In genomic region chr5:65034782-65035181, GRCh38 we compare ENCODE assay signal across 9 cellular contexts.
DNase-seq lines count a peak whose midpoint lies in the region; ATAC-seq, FAIRE-seq and TF ChIP-seq lines count a peak whose summit lies in the region.
"Had no signal": no experiment of that assay in that cellular context is flagged by ENCODE, and none has a peak within 500 bp of the region (broad histone marks: within the 10 kb centered on the region; RNA-seq: fewer than 3 reads in every experiment).

No MANE protein-coding gene starts in this region.

- H3K4me1 ChIP-seq in HUES64 (ENCODE audit: insufficient read depth, low read length): peaks cover 22% of the 10 kb centered on the region
- peaks cover 14 to 24% of the 10 kb centered on the region in 2 experiments for H3K4me1 ChIP-seq in K562 (replicated peaks in 1 of 2; ENCODE audit: control insufficient read depth in 2 of 2, insufficient read depth in 2 of 2, low read length in 2 of 2)
- peaks cover 25% of the 10 kb centered on the region for H3K4me1 ChIP-seq in vagina

- TF ChIP-seq CTCF in K562 (IDR thresholded peaks at IDR 0.05 in 2 of 3, conservative IDR thresholded peaks at IDR 0.05 in 1 of 3; ENCODE audit: insufficient read depth in 2 of 3, low read depth in 1 of 3, low read length in 3 of 3): no peak
- no peak for TF ChIP-seq CTCF in vagina (IDR thresholded peaks at IDR 0.05)

- H3K9me3 Mint-ChIP-seq in memory B cell: no peaks in the 10 kb centered on the region

- H3K9me1 ChIP-seq in K562 (ENCODE audit: control insufficient read depth, insufficient read depth, low read length): no peaks in the 10 kb centered on the region

- H3K9me3 ChIP-seq in HUES64 (ENCODE audit: insufficient read depth, low read depth, low read length) (no peaks in the 10 kb centered on the region), K562 (replicated peaks; ENCODE audit: control insufficient read depth, insufficient read depth, low read depth, low read length) (no peaks in the 10 kb centered on the region), vagina (no peaks in the 10 kb centered on the region)

- peak overlapping the region; percentile 73 for H3K4me2 ChIP-seq in K562 (ENCODE audit: insufficient read depth, low read length)

- H3K9ac ChIP-seq in HUES64 (ENCODE audit: low read depth, low read length) (peak overlapping the region; percentile 80), K562 (ENCODE audit: insufficient read depth in 1 of 2, low read depth in 2 of 2, low read length in 2 of 2) (peak overlapping the region; percentile 83 to 95)

- in situ Hi-C loops in K562 (cut with MboI): no loop called here

- H3K27ac ChIP-seq in HUES64 (ENCODE audit: low read depth, low read length): peak overlapping the region; percentile 78
- peak overlapping the region; percentile 94 for H3K27ac ChIP-seq in K562 (ENCODE audit: extremely low read depth, low read depth, low read length)
- peak overlapping the region; percentile 92 for H3K27ac ChIP-seq in vagina

- H3K27me3 Mint-ChIP-seq in memory B cell: no peaks in the 10 kb centered on the region

- FAIRE-seq in K562 (lab: Jason Lieb, UNC): no peak
- no peak for FAIRE-seq in GM19239 (lab: Jason Lieb, UNC)
- FAIRE-seq: colon had no signal

- POLR2A ChIA-PET in K562 (lab: Yijun Ruan, JAX): interaction anchor here (0.7 to 1.6 kb wide), 7 partner anchors 11 to 201 kb away, joined by 3 to 5 read pairs (median 3); no protein-coding TSS in a partner anchor

- H4K20me1 ChIP-seq in K562 (replicated peaks; ENCODE audit: control insufficient read depth, insufficient read depth, low read length): no peaks in the 10 kb centered on the region

- BruUV-seq in K562 (replicated peaks; lab: Mats Ljungman, UMichigan): no TSS peak

- H3K79me2 ChIP-seq in K562 (ENCODE audit: control insufficient read depth, insufficient read depth, low read length): no peaks in the 10 kb centered on the region

- peaks cover 17% of the 10 kb centered on the region for H3K4me1 Mint-ChIP-seq in memory B cell

- peak overlapping the region; percentile 100 for H2AFZ ChIP-seq in K562 (ENCODE audit: low read depth, low read length)

- no peak for TF ChIP-seq POLR2A in K562 (conservative IDR thresholded peaks at IDR 0.05)
- no peak for TF ChIP-seq POLR2A in vagina (IDR thresholded peaks at IDR 0.05)

- no peaks in the 10 kb centered on the region for H3K36me3 Mint-ChIP-seq in memory B cell

- H3K27me3 ChIP-seq in HUES64 (ENCODE audit: insufficient read depth, low read length): no peaks in the 10 kb centered on the region
- no peaks in the 10 kb centered on the region for H3K27me3 ChIP-seq in K562 (ENCODE audit: control insufficient read depth in 2 of 2, insufficient read depth in 2 of 2, low read length in 2 of 2)
- no peaks in the 10 kb centered on the region for H3K27me3 ChIP-seq in vagina

- WGBS in HUES64: 81% methylated on average over 13 of the region's 13 CpGs
- 96% methylated on average over 12 of the region's 13 CpGs for WGBS in K562 (ENCODE audit: insufficient coverage, low coverage, missing lambda C conversion rate)

- H3K4me3 Mint-ChIP-seq in memory B cell: peak overlapping the region; percentile 86

- no peak for TF ChIP-seq EP300 in K562 (IDR thresholded peaks at IDR 0.05; ENCODE audit: low read length)

- H3K36me3 ChIP-seq in HUES64 (ENCODE audit: insufficient read depth, low read length): no peaks in the 10 kb centered on the region
- H3K36me3 ChIP-seq in K562 (ENCODE audit: control insufficient read depth, insufficient read depth, low read length): no peaks in the 10 kb centered on the region
- H3K36me3 ChIP-seq in vagina: no peaks in the 10 kb centered on the region

- DNase-seq in AG20443 (ENCODE audit: low spot score): peak; percentile 17
- DNase-seq in K562 (ENCODE audit: extremely low read depth in 1 of 4, low spot score in 3 of 4): no peak
- DNase-seq in memory B cell (ENCODE audit: low spot score in 2 of 2): no peak
- DNase-seq in vagina (ENCODE audit: extremely low spot score in 2 of 2): no peak
- no peak for DNase-seq in stimulated activated CD4-positive, alpha-beta T cell treated with anti-CD3 and anti-CD28 coated beads, Interleukin-4, amount 100 ng/mL, for 24 hours
- no peak for DNase-seq in GM19239 (ENCODE audit: insufficient read length, low spot score)

- H3K4me3 ChIP-seq in HUES64 (ENCODE audit: low read length): peak overlapping the region; percentile 64
- 0 out of 2 replicates have a peak overlapping the region, but pooled peaks have one; percentile 45 for H3K4me3 ChIP-seq in K562
- peak overlapping the region; percentile 59 to 70 for H3K4me3 ChIP-seq in vagina

- ATAC-seq in K562: no peak
- no peak for ATAC-seq in memory B cell (ENCODE audit: low read depth)
- no peak for ATAC-seq in HG03521 (IDR thresholded peaks at IDR 0.05; ENCODE audit: unreplicated experiment)

- intact Hi-C loops in K562 (cut with micrococcal nuclease) (loop anchor here (5.0 to 10.0 kb wide), 3 partner anchors 77 to 448 kb away; partner anchors contain the start of gene ADAMTS6), vagina (cut with DNase I) (no loop called here)

- TF ChIP-seq RAD21 in K562 (CRISPR knock-in tag; conservative IDR thresholded peaks at IDR 0.05 in 1 of 2, IDR thresholded peaks at IDR 0.05 in 1 of 2): no peak

- H3K27ac Mint-ChIP-seq in memory B cell: peak overlapping the region; percentile 93

- CTCF ChIA-PET in K562 (lab: Yijun Ruan, JAX; ENCODE audit: low intra/inter-chr PET ratio): no interaction called here

TF ChIP-seq in K562, 482 proteins besides CTCF, POLR2A, EP300 and RAD21:
- TF ChIP-seq ZFP30 (CRISPR knock-in tag; IDR thresholded peaks at IDR 0.05; ENCODE audit: borderline replicate concordance): no peak
- no peak for TF ChIP-seq SNRNP70 (optimal IDR thresholded peaks at IDR 0.05; ENCODE audit: low read depth, low read length)
- no peak for TF ChIP-seq NFXL1 (CRISPR knock-in tag; IDR thresholded peaks at IDR 0.05)
- no peak for TF ChIP-seq NR2C1 (IDR thresholded peaks at IDR 0.05)
- 0 out of 2 replicates have a peak, but pooled peaks have one; percentile 8 for TF ChIP-seq NR2C1 (tag; IDR thresholded peaks at IDR 0.05)
- TF ChIP-seq XRCC4 (IDR thresholded peaks at IDR 0.05; ENCODE audit: extremely low read depth, insufficient read depth, insufficient read length): no peak
- TF ChIP-seq, protein P1, sequence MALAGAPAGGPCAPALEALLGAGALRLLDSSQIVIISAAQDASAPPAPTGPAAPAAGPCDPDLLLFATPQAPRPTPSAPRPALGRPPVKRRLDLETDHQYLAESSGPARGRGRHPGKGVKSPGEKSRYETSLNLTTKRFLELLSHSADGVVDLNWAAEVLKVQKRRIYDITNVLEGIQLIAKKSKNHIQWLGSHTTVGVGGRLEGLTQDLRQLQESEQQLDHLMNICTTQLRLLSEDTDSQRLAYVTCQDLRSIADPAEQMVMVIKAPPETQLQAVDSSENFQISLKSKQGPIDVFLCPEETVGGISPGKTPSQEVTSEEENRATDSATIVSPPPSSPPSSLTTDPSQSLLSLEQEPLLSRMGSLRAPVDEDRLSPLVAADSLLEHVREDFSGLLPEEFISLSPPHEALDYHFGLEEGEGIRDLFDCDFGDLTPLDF (CRISPR knock-in tag; IDR thresholded peaks at IDR 0.05): no peak
